Comparison of ENCODE assay signal across 10 cellular contexts in the genomic region with DNA sequence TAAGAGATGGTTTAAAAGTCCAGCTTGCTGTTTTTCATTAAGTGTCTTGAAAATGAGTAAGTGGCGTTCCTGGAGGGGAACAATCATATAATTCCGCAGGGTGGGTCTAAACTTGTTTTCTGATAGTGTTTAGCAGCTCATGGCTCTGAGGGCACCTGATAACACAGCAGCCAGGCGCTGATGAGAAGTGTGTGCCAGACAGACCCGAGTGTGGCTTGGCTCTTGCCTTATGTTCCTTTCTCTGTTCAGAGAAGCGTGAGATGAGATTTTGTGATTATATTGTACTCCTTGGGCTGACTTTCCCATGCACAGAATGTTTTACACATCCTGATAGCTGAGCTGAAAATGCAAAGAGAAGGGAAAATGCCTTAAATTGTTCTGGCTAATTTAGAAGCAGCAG.
DNase-seq lines count a peak whose midpoint lies in the region; ATAC-seq and TF ChIP-seq lines count a peak whose summit lies in the region.
"Had no signal": no experiment of that assay in that cellular context is flagged by ENCODE, and none has a peak within 500 bp of the region (broad histone marks: within the 10 kb centered on the region; RNA-seq: fewer than 3 reads in every experiment).

No MANE protein-coding gene starts in this region.

- intact Hi-C loops in heart right ventricle (cut with DNase I): no loop called here

- H3K36me3 ChIP-seq in HUES64 (ENCODE audit: insufficient read depth, low read length) (peaks cover 12% of the 10 kb centered on the region), heart right ventricle (peaks cover 0 to 47% (median 0%) of the 10 kb centered on the region in 9 donors)

- 91% methylated on average over 5 of the region's 5 CpGs for WGBS in HUES64
- 31 to 38% methylated on average over 5 of the region's 5 CpGs for WGBS in heart right ventricle, 2 donors

- H3K9ac ChIP-seq in HUES64 (ENCODE audit: low read depth, low read length): no peak overlapping the region

- H3K27ac ChIP-seq in HUES64 (ENCODE audit: low read depth, low read length) (peak overlapping the region; percentile 5; the same call in 1 of the 2 replicates), heart right ventricle (peak overlapping the region; percentile 16 to 73 (median 58))

- H3K27me3 ChIP-seq in HUES64 (ENCODE audit: insufficient read depth, low read length): no peaks in the 10 kb centered on the region
- no peaks in the 10 kb centered on the region for H3K27me3 ChIP-seq in heart right ventricle

- H3K9me3 ChIP-seq in HUES64 (ENCODE audit: insufficient read depth, low read depth, low read length) (no peaks in the 10 kb centered on the region), heart right ventricle (no peaks in the 10 kb centered on the region)

- no peak for TF ChIP-seq CTCF in heart right ventricle (IDR thresholded peaks at IDR 0.05)
- no peak for TF ChIP-seq CTCF in retinal pigment epithelial cell (conservative IDR thresholded peaks at IDR 0.05; ENCODE audit: low read depth, low read length)

- DNase-seq in amniotic epithelial cell (ENCODE audit: low read depth) (peak; percentile 36), heart right ventricle (no peak), retinal pigment epithelial cell (ENCODE audit: low read depth) (peak; percentile 90)
- DNase-seq in activated CD8-positive, alpha-beta memory T cell treated with anti-CD3 and anti-CD28 coated beads, Interleukin-2, amount 50 U/mL, for 4 hours: no peak
- DNase-seq: activated naive CD4-positive, alpha-beta T cell treated with anti-CD3 and anti-CD28 coated beads, Interleukin-2, amount 50 U/mL, for 16 hours; NCI-H1092 treated with DMSO at 0.1 percent for 48 hours; stimulated activated naive B cell treated with anti-CD40 and anti-IgM and Interleukin-4, amounts not matched to agents 10 μg/mL and 1 μg/mL and 100 μg/mL, for 72 hours had no signal

- H3K4me3 ChIP-seq in HUES64 (ENCODE audit: low read length): no peak overlapping the region
- H3K4me3 ChIP-seq in heart right ventricle: no peak overlapping the region
- H3K4me3 ChIP-seq in retinal pigment epithelial cell (ENCODE audit: low read length): no peak overlapping the region

- peak in 7 of 8 donors; percentile 27 to 81 (median 74) for ATAC-seq in heart right ventricle
- no peak for ATAC-seq in GM21381 (IDR thresholded peaks at IDR 0.05; ENCODE audit: unreplicated experiment)
- ATAC-seq in GM18517 (IDR thresholded peaks at IDR 0.05; ENCODE audit: unreplicated experiment): no peak
- ATAC-seq: stimulated activated naive B cell treated with anti-CD40 and anti-IgM and Interleukin-4, amounts not matched to agents 10 μg/mL and 1 μg/mL and 100 μg/mL, for 72 hours had no signal

- H3K4me1 ChIP-seq in HUES64 (ENCODE audit: insufficient read depth, low read length) (peaks cover 41% of the 10 kb centered on the region), heart right ventricle (peaks cover 11 to 41% (median 27%) of the 10 kb centered on the region in 9 donors)

Comparison
In these comparisons a context has a peak if more than half of its experiments do, and no peak if none do; other contexts are left out.
1. DNase-seq: peak in amniotic epithelial cell (single experiment) and retinal pigment epithelial cell (single experiment); none in heart right ventricle (0 of 2) and activated CD8-positive, alpha-beta memory T cell treated with anti-CD3 and anti-CD28 coated beads, Interleukin-2, amount 50 U/mL, for 4 hours (single experiment).
2. ATAC-seq: peak in heart right ventricle (7 of 8); none in GM21381 (single experiment) and GM18517 (single experiment).